Comparison of ENCODE assay signal across 1 cellular context in the genomic region with DNA sequence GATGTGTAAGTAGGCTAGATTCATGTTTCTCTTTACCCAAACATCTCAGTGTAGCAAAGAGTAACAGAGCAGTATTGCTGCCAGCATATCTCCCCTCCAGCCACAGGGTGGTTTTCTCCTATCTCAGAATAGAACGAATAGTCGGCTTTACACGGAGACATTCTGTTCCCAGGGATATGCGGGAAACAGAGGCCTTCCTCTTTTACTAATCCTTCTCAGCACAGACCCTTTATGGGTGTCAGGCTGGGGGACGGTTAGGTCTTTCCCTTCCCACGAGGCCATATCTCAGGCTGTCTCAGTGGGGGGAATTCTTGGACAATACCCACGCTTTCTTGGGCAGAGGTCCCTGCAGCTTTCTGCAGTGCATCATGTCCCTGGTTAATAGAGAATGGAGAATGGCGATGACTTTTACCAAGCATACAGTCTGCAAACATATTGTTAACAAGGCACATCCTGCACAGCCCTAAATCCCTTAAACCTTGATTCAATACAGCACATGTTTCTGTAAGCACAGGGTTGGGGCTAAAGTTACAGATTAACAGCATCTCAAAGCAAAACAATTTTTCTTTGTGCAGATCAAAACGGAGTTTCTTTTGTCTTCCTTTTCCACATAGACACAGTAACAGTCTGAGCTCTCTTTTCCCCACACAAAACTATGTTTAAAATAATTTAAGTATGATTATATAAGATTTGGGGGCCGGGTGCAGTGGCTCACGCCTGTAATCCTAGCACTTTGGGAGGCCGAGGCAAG.
TF ChIP-seq lines count a peak whose summit lies in the region.

No MANE protein-coding gene starts in this region.

TF ChIP-seq in K562, 482 proteins besides CTCF, POLR2A, EP300 and RAD21:
- peak; percentile 42; the same call in 1 of the 2 replicates for TF ChIP-seq SPI1 (IDR thresholded peaks at IDR 0.05; ENCODE audit: borderline replicate concordance, low read depth, low read length)
